In the genomic region with DNA sequence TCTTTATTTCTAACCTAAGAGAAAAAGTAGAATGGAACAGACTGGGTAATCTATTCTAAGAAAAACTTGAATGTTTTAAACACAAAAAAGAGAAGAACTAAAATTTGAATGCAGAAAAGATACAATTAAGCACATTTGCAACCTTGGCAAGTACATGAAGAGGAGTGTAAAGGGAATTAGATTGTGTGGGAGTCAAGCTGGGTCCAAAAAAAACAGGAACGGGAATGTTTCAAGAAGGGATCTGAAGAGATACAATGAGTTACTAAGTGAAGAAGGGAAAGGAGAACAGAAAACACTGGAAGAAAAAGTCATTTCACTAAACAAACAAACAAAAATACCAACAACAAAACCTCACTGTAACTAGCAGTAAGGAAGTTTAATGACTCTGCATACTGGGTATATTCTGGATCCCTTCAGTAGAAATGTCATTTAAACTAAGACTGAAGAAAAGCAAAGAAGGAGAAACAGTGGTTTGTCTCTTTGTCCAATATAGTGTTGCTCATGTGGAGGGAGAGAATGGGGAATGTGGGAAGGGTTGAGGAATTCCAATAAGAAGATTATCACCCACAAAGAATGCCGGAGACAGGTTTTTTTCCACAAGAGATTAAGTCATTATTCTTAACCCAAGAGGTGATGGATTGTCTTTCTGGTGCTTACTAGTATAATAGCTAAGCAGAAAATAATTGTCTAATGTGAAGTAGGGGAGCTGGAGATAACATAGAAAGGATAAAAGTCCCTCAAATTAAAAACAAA, we compare ENCODE assay signal across 11 cellular contexts. TPM values are rescaled to one million over a fixed set of nuclear protein-coding genes. Genes with fewer than 3 reads are reported as not detected.
A peak's percentile ranks its signal among the peaks of the same experiment; 100 is the strongest.
DNase-seq lines count a peak whose midpoint lies in the region; ATAC-seq, FAIRE-seq and TF ChIP-seq lines count a peak whose summit lies in the region.
"Had no signal": no experiment of that assay in that cellular context is flagged by ENCODE, and none has a peak within 500 bp of the region (broad histone marks: within the 10 kb centered on the region; RNA-seq: fewer than 3 reads in every experiment).

No MANE protein-coding gene starts in this region.

- H3K4me3 Mint-ChIP-seq in neural crest cell: no peak overlapping the region

- no peaks in the 10 kb centered on the region for H4K20me1 ChIP-seq in GM12878 (ENCODE audit: control insufficient read depth, insufficient read depth)

- H3K9ac ChIP-seq in HUES64 (ENCODE audit: low read depth, low read length) (peak overlapping the region; percentile 29; the same call in 1 of the 2 replicates), GM12878 (ENCODE audit: control insufficient read depth, insufficient read depth, low read length) (no peak overlapping the region)

- peaks cover 9% of the 10 kb centered on the region for H3K9me3 Mint-ChIP-seq in neural crest cell

- DNase-seq in EL (peak; percentile 45), GM12878 (ENCODE audit: low read depth, low spot score) (no peak), neural crest cell (ENCODE audit: low read depth, low spot score) (no peak), NCI-H2227 (lab: John Stamatoyannopoulos, UW; ENCODE audit: unreplicated experiment) (no peak), SHP77 (lab: John Stamatoyannopoulos, UW) (no peak)
- DNase-seq in stimulated activated CD4-positive, alpha-beta T cell treated with anti-CD3 and anti-CD28 coated beads, Interleukin-2, amount 100 ng/mL, for 24 hours: no peak
- DNase-seq: activated CD8-positive, alpha-beta memory T cell treated with anti-CD3 and anti-CD28 coated beads, Interleukin-2, amount 50 U/mL, for 4 hours; amniotic stem cell; upper lobe of left lung had no signal

- intact Hi-C loops in GM12878 (cut with micrococcal nuclease; ENCODE audit: unreplicated experiment): loop anchor here (1.0 kb wide), 1 partner anchor 14 kb away; no protein-coding TSS in a partner anchor

- H3K4me3 ChIP-seq in HUES64 (ENCODE audit: low read length) (no peak overlapping the region), GM12878 (no peak overlapping the region)
- H3K4me3 ChIP-seq: upper lobe of left lung had no signal

- H3K4me2 ChIP-seq in GM12878 (ENCODE audit: control insufficient read depth, insufficient read depth): 0 out of 2 replicates have a peak overlapping the region, but pooled peaks have one; percentile 23

- no peak overlapping the region for H2AFZ ChIP-seq in GM12878 (ENCODE audit: control insufficient read depth, low read depth, low read length)

- peak overlapping the region; percentile 4 for H3K27ac Mint-ChIP-seq in neural crest cell (ENCODE audit: unreplicated experiment)

- H3K27me3 ChIP-seq in HUES64 (ENCODE audit: insufficient read depth, low read length) (no peaks in the 10 kb centered on the region), GM12878 (replicated peaks in 1 of 2; ENCODE audit: control insufficient read depth in 2 of 2, insufficient read depth in 2 of 2, low read length in 1 of 2) (no peaks in the 10 kb centered on the region; a peak in 1 of 4 replicates)
- H3K27me3 ChIP-seq: upper lobe of left lung had no signal

- no peaks in the 10 kb centered on the region for H3K79me2 ChIP-seq in GM12878 (ENCODE audit: control insufficient read depth, insufficient read depth, low read length)

- H3K4me1 ChIP-seq in HUES64 (ENCODE audit: insufficient read depth, low read length) (peaks cover 23% of the 10 kb centered on the region; the same call in 1 of the 2 replicates), GM12878 (ENCODE audit: control insufficient read depth, insufficient read depth, low read length) (peaks cover 12% of the 10 kb centered on the region)

- 76% methylated on average over 2 of the region's 2 CpGs for WGBS in HUES64
- WGBS in GM12878 (ENCODE audit: insufficient coverage, insufficient replicate concordance, low lambda C conversion rate, missing lambda C conversion rate): 66% methylated on average over 2 of the region's 2 CpGs

- no peaks in the 10 kb centered on the region for H3K36me3 ChIP-seq in HUES64 (ENCODE audit: insufficient read depth, low read length)
- no peaks in the 10 kb centered on the region for H3K36me3 ChIP-seq in GM12878 (ENCODE audit: control insufficient read depth in 2 of 2, insufficient read depth in 2 of 2, low read length in 1 of 2)
- H3K36me3 ChIP-seq: upper lobe of left lung had no signal

- no peak for TF ChIP-seq RAD21 in GM12878 (IDR thresholded peaks at IDR 0.05; ENCODE audit: insufficient read depth, low read depth, low read length)

- in situ Hi-C loops in GM12878 (cut with MboI): no loop called here

- no peak for TF ChIP-seq POLR2A in GM12878 (IDR thresholded peaks at IDR 0.05; ENCODE audit: low read depth, low read length)

- no peak for TF ChIP-seq CTCF in GM12878 (IDR thresholded peaks at IDR 0.05 in 2 of 3, conservative IDR thresholded peaks at IDR 0.05 in 1 of 3; ENCODE audit: control insufficient read depth in 2 of 3, extremely low read depth in 1 of 3, insufficient read depth in 1 of 3, low read depth in 3 of 3, low read length in 3 of 3)
- no peak for TF ChIP-seq CTCF in neural crest cell (conservative IDR thresholded peaks at IDR 0.05)

- RAD21 ChIA-PET in GM12878 (lab: Charles Lee; ENCODE audit: unreplicated experiment): interaction anchor here (1.0 to 4.7 kb wide), 8 partner anchors 13 to 92 kb away, joined by 3 to 32 read pairs (median 7); a partner anchor contains a TSS

- H3K27me3 Mint-ChIP-seq in neural crest cell (ENCODE audit: low read depth): no peaks in the 10 kb centered on the region

- H3K36me3 Mint-ChIP-seq in neural crest cell (ENCODE audit: low read depth): peaks cover 7% of the 10 kb centered on the region

- SMC1A ChIA-PET in GM12878 (lab: Charles Lee; ENCODE audit: uncharacterized antibody, unreplicated experiment): interaction anchor here (0.8 to 4.8 kb wide), 25 partner anchors 8 to 86 kb away, joined by 3 to 32 read pairs (median 4); a partner anchor contains a TSS

- CTCF ChIA-PET in GM12878 (lab: Yijun Ruan, JAX): interaction anchor here (0.8 to 3.7 kb wide), 11 partner anchors 12 to 50 kb away, joined by 3 to 14 read pairs (median 5); a partner anchor contains a TSS

- H3K9me3 ChIP-seq in HUES64 (ENCODE audit: insufficient read depth, low read depth, low read length) (no peaks in the 10 kb centered on the region), GM12878 (replicated peaks; ENCODE audit: control insufficient read depth, insufficient read depth, low read length) (no peaks in the 10 kb centered on the region; the same call in 2 of the 3 replicates)
- H3K9me3 ChIP-seq: upper lobe of left lung had no signal

- POLR2A ChIA-PET in GM12878 (lab: Charles Lee): interaction anchor here (0.8 to 2.7 kb wide), 6 partner anchors 13 to 50 kb away, joined by 3 to 11 read pairs (median 3); a partner anchor contains a TSS

- BruUV-seq in GM12878 (replicated peaks; lab: Mats Ljungman, UMichigan): no TSS peak

- no peak for TF ChIP-seq EP300 in GM12878 (IDR thresholded peaks at IDR 0.05; ENCODE audit: borderline replicate concordance in 1 of 2, control insufficient read depth in 1 of 2, low read depth in 2 of 2, low read length in 2 of 2)

- ATAC-seq in GM12878 (no peak; the same call in 2 of the 3 replicates), GM21367 (IDR thresholded peaks at IDR 0.05; ENCODE audit: unreplicated experiment) (no peak)

- no peak for FAIRE-seq in GM12878 (lab: Jason Lieb, UNC)

- peaks cover 34% of the 10 kb centered on the region for H3K4me1 Mint-ChIP-seq in neural crest cell

- peak overlapping the region; percentile 49 for H3K27ac ChIP-seq in HUES64 (ENCODE audit: low read depth, low read length)
- no peak overlapping the region for H3K27ac ChIP-seq in GM12878 (ENCODE audit: control insufficient read depth, insufficient read depth)
- H3K27ac ChIP-seq: upper lobe of left lung had no signal

TF ChIP-seq in GM12878, 131 proteins besides CTCF, POLR2A, EP300 and RAD21:
- TF ChIP-seq MTA3 (IDR thresholded peaks at IDR 0.05; ENCODE audit: borderline replicate concordance, low read length): no peak
- no peak for TF ChIP-seq CBX3 (IDR thresholded peaks at IDR 0.05; ENCODE audit: borderline replicate concordance, low read depth)
- no peak for TF ChIP-seq RAD51 (IDR thresholded peaks at IDR 0.05)
- TF ChIP-seq SUZ12 (IDR thresholded peaks at IDR 0.05; ENCODE audit: unreplicated experiment): no peak
- no peak for TF ChIP-seq NR2C1 (IDR thresholded peaks at IDR 0.05)
- no peak for TF ChIP-seq ZNF24 (IDR thresholded peaks at IDR 0.05)
- TF ChIP-seq, protein P1, sequence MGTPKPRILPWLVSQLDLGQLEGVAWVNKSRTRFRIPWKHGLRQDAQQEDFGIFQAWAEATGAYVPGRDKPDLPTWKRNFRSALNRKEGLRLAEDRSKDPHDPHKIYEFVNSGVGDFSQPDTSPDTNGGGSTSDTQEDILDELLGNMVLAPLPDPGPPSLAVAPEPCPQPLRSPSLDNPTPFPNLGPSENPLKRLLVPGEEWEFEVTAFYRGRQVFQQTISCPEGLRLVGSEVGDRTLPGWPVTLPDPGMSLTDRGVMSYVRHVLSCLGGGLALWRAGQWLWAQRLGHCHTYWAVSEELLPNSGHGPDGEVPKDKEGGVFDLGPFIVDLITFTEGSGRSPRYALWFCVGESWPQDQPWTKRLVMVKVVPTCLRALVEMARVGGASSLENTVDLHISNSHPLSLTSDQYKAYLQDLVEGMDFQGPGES (IDR thresholded peaks at IDR 0.05): no peak
- no peak for TF ChIP-seq MYB (IDR thresholded peaks at IDR 0.05; ENCODE audit: borderline replicate concordance, low read depth, low read length)
- no peak for TF ChIP-seq SP1 (IDR thresholded peaks at IDR 0.05; ENCODE audit: low read depth, low read length)
- no peak for TF ChIP-seq WRNIP1 (IDR thresholded peaks at IDR 0.05; ENCODE audit: borderline replicate concordance, low read depth, low read length)

RNA-seq across cellular contexts. Expression of a gene that starts 50.4 kb away (rescaled TPM):
- polyA plus RNA-seq in HUES64 (2013, experiment 1 of 2): 36.9 TPM
- polyA plus RNA-seq in HUES64 (2013, experiment 2 of 2): 39.8 TPM
- total RNA-seq in GM12878 (2013; cell fraction: nucleolus; rRNA removed): 224 and 251 TPM in 2 replicates
- total RNA-seq in GM12878 (2014; rRNA removed): 58.5 and 70.0 TPM in 2 replicates
- 69.4 and 74.7 TPM in 2 replicates for total RNA-seq in GM12878 (2014; rRNA removed; fragmentation: Illumina TruSeq; extraction: Trizol)
- total RNA-seq in GM12878 (2021): 58.9 and 61.2 TPM in 2 replicates
- polyA plus RNA-seq in GM12878 (2011; ENCODE audit: low read depth): 0.70 TPM
- polyA plus RNA-seq in GM12878 (2011; rRNA removed): 22.6 and 29.0 TPM in 2 replicates
- polyA plus RNA-seq in GM12878 (2011; cell fraction: cytosol; rRNA removed): 12.1 and 14.9 TPM in 2 replicates
- polyA plus RNA-seq in GM12878 (2011; cell fraction: nucleus; rRNA removed): 26.2 and 31.1 TPM in 2 replicates
- polyA plus RNA-seq in GM12878 (2012): 1.2 and 1.3 TPM in 2 replicates
- polyA plus RNA-seq in GM12878 (2014; fragmentation: Illumina TruSeq; extraction: Trizol): 50.5 and 63.8 TPM in 2 replicates
- 1 to 10 TPM; 8.5 to 9.3 TPM for polyA plus RNA-seq in GM12878 (2014; fragmentation: Nextera tagmentation; extraction: Ambion mirVana)
- 28.2 and 33.5 TPM in 2 replicates for polyA plus RNA-seq in GM12878 (2014; rRNA removed)
- 10 to 100 TPM; 30.5 to 34.3 TPM for polyA plus RNA-seq in GM12878 (2016; fragmentation: Nextera tagmentation; extraction: Ambion mirVana)
- polyA minus RNA-seq in GM12878 (2011; rRNA and poly(A)+ RNA removed): 52.3 and 66.6 TPM in 2 replicates
- polyA minus RNA-seq in GM12878 (2011; cell fraction: cytosol; rRNA and poly(A)+ RNA removed): 14.9 and 16.0 TPM in 2 replicates
- polyA minus RNA-seq in GM12878 (2011; cell fraction: nucleus; rRNA and poly(A)+ RNA removed): 65.9 and 110 TPM in 2 replicates
- total RNA-seq in neural crest cell: 65.6 and 70.5 TPM in 2 replicates
